In genomic region chr18:78891185-78891762, GRCh38 we compare ENCODE assay signal across 20 cellular contexts.
DNase-seq lines count a peak whose midpoint lies in the region; ATAC-seq and TF ChIP-seq lines count a peak whose summit lies in the region.
"Had no signal": no experiment of that assay in that cellular context is flagged by ENCODE, and none has a peak within 500 bp of the region (broad histone marks: within the 10 kb centered on the region; RNA-seq: fewer than 3 reads in every experiment).

No MANE protein-coding gene starts in this region.

- POLR2A ChIA-PET in WTC11 (lab: Charles Lee), result no interaction called here

- H3K4me1 ChIP-seq in lung (ENCODE audit: control insufficient read depth in 2 of 2, insufficient read depth in 2 of 2, low read length in 2 of 2), result no peaks in the 10 kb centered on the region
- H3K4me1 ChIP-seq in endodermal cell (ENCODE audit: control insufficient read depth, insufficient read depth, low read length), result no peaks in the 10 kb centered on the region
- H3K4me1 ChIP-seq: A549 had no signal

- H3K4me3 ChIP-seq in lung (no peak overlapping the region), endodermal cell (ENCODE audit: low read length) (no peak overlapping the region)
- H3K4me3 ChIP-seq: A549 had no signal

- no peaks in the 10 kb centered on the region for H3K4me1 Mint-ChIP-seq in endodermal cell
- H3K4me1 Mint-ChIP-seq in WTC11, result peaks cover 11% of the 10 kb centered on the region
- no peaks in the 10 kb centered on the region for H3K4me1 Mint-ChIP-seq in T-helper 17 cell

- 80 to 87% methylated on average over 4 of the region's 4 CpGs for WGBS in lung, 2 donors
- WGBS in endodermal cell (ENCODE audit: insufficient coverage in 1 of 2, insufficient read length in 1 of 2), 2 experiments, result 71 to 89% methylated on average over 2 to 4 of the region's 4 CpGs

- H3K36me3 Mint-ChIP-seq in endodermal cell (ENCODE audit: low read depth) (no peaks in the 10 kb centered on the region), WTC11 (peaks cover 48% of the 10 kb centered on the region), T-helper 17 cell (ENCODE audit: low read depth) (no peaks in the 10 kb centered on the region)

- H3K36me3 ChIP-seq in lung (ENCODE audit: control insufficient read depth in 2 of 2, insufficient read depth in 2 of 2, low read length in 2 of 2) (no peaks in the 10 kb centered on the region), endodermal cell (ENCODE audit: control insufficient read depth, insufficient read depth, low read length) (no peaks in the 10 kb centered on the region)

- H3K27ac ChIP-seq in lung (ENCODE audit: low read depth in 1 of 2, low read length in 1 of 2), result no peak overlapping the region
- H3K27ac ChIP-seq in endodermal cell (ENCODE audit: low read depth, low read length), result no peak overlapping the region
- H3K27ac ChIP-seq: A549 had no signal

- no peak overlapping the region for H3K4me3 Mint-ChIP-seq in endodermal cell
- no peak overlapping the region for H3K4me3 Mint-ChIP-seq in WTC11
- H3K4me3 Mint-ChIP-seq in T-helper 17 cell, result no peak overlapping the region
- H3K4me3 Mint-ChIP-seq: CD4-positive, alpha-beta T cell; H9; T-helper 2 cell treated with Interferon-gamma antibody and Interleukin-4, amounts not matched to agents 5 μg/mL and 100 μg/mL, for 36 hours had no signal

- peaks cover 3 to 7% of the 10 kb centered on the region in 2 donors for H3K9me3 ChIP-seq in lung (ENCODE audit: control insufficient read depth in 2 of 2, insufficient read depth in 1 of 2, low read length in 1 of 2)
- H3K9me3 ChIP-seq in endodermal cell (ENCODE audit: control insufficient read depth, low read length), result peaks cover 24% of the 10 kb centered on the region
- H3K9me3 ChIP-seq in T-helper 17 cell (ENCODE audit: control insufficient read depth, low read length, poor library complexity, severe bottlenecking), result no peaks in the 10 kb centered on the region
- H3K9me3 ChIP-seq: A549 had no signal

- no peak for ATAC-seq in lung (ENCODE audit: insufficient read depth, low FRiP score)
- no peak for ATAC-seq in WTC11
- ATAC-seq in T-helper 17 cell, result no peak
- ATAC-seq: A549, Right ventricle myocardium inferior had no signal

- DNase-seq in NCI-H510A (lab: John Stamatoyannopoulos, UW) (peak; percentile 5), NCI-H510A treated with DMSO at 0.1 percent for 48 hours (lab: John Stamatoyannopoulos, UW) (no peak), NCI-H1105 (lab: John Stamatoyannopoulos, UW) (peak; percentile 83), NCI-H345 treated with DMSO at 0.1 percent for 48 hours (lab: John Stamatoyannopoulos, UW; ENCODE audit: unreplicated experiment) (peak; percentile 47), lung (ENCODE audit: low spot score) (peak; percentile 18), endodermal cell (no peak), WTC11 (ENCODE audit: low spot score) (no peak), T-helper 17 cell (no peak)
- DNase-seq: Calu3; CD4-positive, alpha-beta T cell; DND-41; H9; NCI-H187 treated with DMSO at 0.1 percent for 48 hours; NCI-H2171; NCI-H524; NK-92 treated with Interleukin-12 subunit alpha and Interleukin-12 subunit beta, amount 100 ng/mL, for 24 hours; SW 1271 had no signal

- H3K27me3 Mint-ChIP-seq in endodermal cell (ENCODE audit: insufficient read depth) (peaks cover 2% of the 10 kb centered on the region), WTC11 (ENCODE audit: low read depth) (peaks cover 3% of the 10 kb centered on the region), T-helper 17 cell (peaks cover 5% of the 10 kb centered on the region)
- H3K27me3 Mint-ChIP-seq: CD4-positive, alpha-beta T cell had no signal

- TF ChIP-seq CTCF in lung (IDR thresholded peaks at IDR 0.05; ENCODE audit: control extremely low read depth, extremely low read depth) (no peak), endodermal cell (conservative IDR thresholded peaks at IDR 0.05) (no peak), WTC11 (IDR thresholded peaks at IDR 0.05) (no peak)

- no peak overlapping the region for H3K9ac ChIP-seq in endodermal cell (ENCODE audit: extremely low read depth, low read length, poor library complexity, severe bottlenecking)

- H3K27ac Mint-ChIP-seq in endodermal cell (no peak overlapping the region), WTC11 (no peak overlapping the region), T-helper 17 cell (no peak overlapping the region)
- H3K27ac Mint-ChIP-seq: CD4-positive, alpha-beta T cell; H9; T-helper 2 cell treated with Interferon-gamma antibody and Interleukin-4, amounts not matched to agents 5 μg/mL and 100 μg/mL, for 36 hours had no signal

- H3K27me3 ChIP-seq in lung (ENCODE audit: control insufficient read depth, insufficient read depth) (no peaks in the 10 kb centered on the region), endodermal cell (ENCODE audit: control insufficient read depth, insufficient read depth, low read length, poor library complexity, severe bottlenecking) (no peaks in the 10 kb centered on the region)

- CTCF ChIA-PET in WTC11 (lab: Charles Lee), result no interaction called here

- H3K9me3 Mint-ChIP-seq in endodermal cell (peaks cover 47% of the 10 kb centered on the region), WTC11 (peaks cover 60% of the 10 kb centered on the region)

TF ChIP-seq in WTC11, 78 proteins besides CTCF, POLR2A, EP300 and RAD21 (continues in another document):
- TF ChIP-seq ZNF416 (CRISPR knock-in tag; IDR thresholded peaks at IDR 0.05) (no peak), TCF7 (CRISPR knock-in tag; IDR thresholded peaks at IDR 0.05; ENCODE audit: low read depth) (no peak), IRF2 (CRISPR knock-in tag; IDR thresholded peaks at IDR 0.05; ENCODE audit: borderline replicate concordance, low read depth) (no peak), MYBL2 (CRISPR knock-in tag; IDR thresholded peaks at IDR 0.05) (no peak), ARID4B (CRISPR knock-in tag; IDR thresholded peaks at IDR 0.05; ENCODE audit: borderline replicate concordance) (no peak), SMAD3 (CRISPR knock-in tag; IDR thresholded peaks at IDR 0.05; ENCODE audit: borderline replicate concordance) (no peak), CBFB (CRISPR knock-in tag; IDR thresholded peaks at IDR 0.05; ENCODE audit: low read depth) (no peak), ZBTB43 (CRISPR knock-in tag; IDR thresholded peaks at IDR 0.05) (no peak), FOXJ3 (CRISPR knock-in tag; IDR thresholded peaks at IDR 0.05; ENCODE audit: borderline replicate concordance) (no peak)
- TF ChIP-seq, protein P1, sequence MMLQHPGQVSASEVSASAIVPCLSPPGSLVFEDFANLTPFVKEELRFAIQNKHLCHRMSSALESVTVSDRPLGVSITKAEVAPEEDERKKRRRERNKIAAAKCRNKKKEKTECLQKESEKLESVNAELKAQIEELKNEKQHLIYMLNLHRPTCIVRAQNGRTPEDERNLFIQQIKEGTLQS (CRISPR knock-in tag; conservative IDR thresholded peaks at IDR 0.05), result no peak
- TF ChIP-seq, protein P2, sequence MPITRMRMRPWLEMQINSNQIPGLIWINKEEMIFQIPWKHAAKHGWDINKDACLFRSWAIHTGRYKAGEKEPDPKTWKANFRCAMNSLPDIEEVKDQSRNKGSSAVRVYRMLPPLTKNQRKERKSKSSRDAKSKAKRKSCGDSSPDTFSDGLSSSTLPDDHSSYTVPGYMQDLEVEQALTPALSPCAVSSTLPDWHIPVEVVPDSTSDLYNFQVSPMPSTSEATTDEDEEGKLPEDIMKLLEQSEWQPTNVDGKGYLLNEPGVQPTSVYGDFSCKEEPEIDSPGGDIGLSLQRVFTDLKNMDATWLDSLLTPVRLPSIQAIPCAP (CRISPR knock-in tag; IDR thresholded peaks at IDR 0.05), result no peak

Comparison
In these comparisons a context has a peak if more than half of its experiments do, and no peak if none do; other contexts are left out.
1. DNase-seq: peak in NCI-H510A (single experiment), NCI-H1105 (single experiment), NCI-H345 treated with DMSO at 0.1 percent for 48 hours (single experiment) and lung (single experiment); none in NCI-H510A treated with DMSO at 0.1 percent for 48 hours (single experiment), endodermal cell (single experiment), WTC11 (single experiment) and T-helper 17 cell (0 of 3).